ENCODE assay signal across 14 cellular contexts in genomic region chr9:129580211-129580915, GRCh38. TPM values are rescaled to one million over a fixed set of nuclear protein-coding genes. Genes with fewer than 3 reads are reported as not detected.
DNase-seq lines count a peak whose midpoint lies in the region; ATAC-seq lines count a peak whose summit lies in the region.
"Had no signal": no experiment of that assay in that cellular context is flagged by ENCODE, and none has a peak within 500 bp of the region (broad histone marks: within the 10 kb centered on the region; RNA-seq: fewer than 3 reads in every experiment).

No MANE protein-coding gene starts in this region.

- H3K4me3 Mint-ChIP-seq in activated CD4-positive, alpha-beta memory T cell treated with anti-CD3 and anti-CD28 coated beads for 36 hours: no peak overlapping the region
- no peak overlapping the region for H3K4me3 Mint-ChIP-seq in stimulated activated memory B cell treated with anti-CD40 and anti-IgM and Interleukin-4, amounts not matched to agents 10 μg/mL and 1 μg/mL and 100 μg/mL, for 72 hours

- H3K36me3 Mint-ChIP-seq in activated CD4-positive, alpha-beta memory T cell treated with anti-CD3 and anti-CD28 coated beads for 36 hours: no peaks in the 10 kb centered on the region
- H3K36me3 Mint-ChIP-seq in stimulated activated memory B cell treated with anti-CD40 and anti-IgM and Interleukin-4, amounts not matched to agents 10 μg/mL and 1 μg/mL and 100 μg/mL, for 72 hours: no peaks in the 10 kb centered on the region

- H3K27ac Mint-ChIP-seq in activated CD4-positive, alpha-beta memory T cell treated with anti-CD3 and anti-CD28 coated beads for 36 hours: no peak overlapping the region
- H3K27ac Mint-ChIP-seq in stimulated activated memory B cell treated with anti-CD40 and anti-IgM and Interleukin-4, amounts not matched to agents 10 μg/mL and 1 μg/mL and 100 μg/mL, for 72 hours: no peak overlapping the region

- POLR2A ChIA-PET in activated CD4-positive, alpha-beta memory T cell treated with anti-CD3 and anti-CD28 coated beads for 36 hours (lab: Charles Lee): no interaction called here

- ATAC-seq in HG02678 (IDR thresholded peaks at IDR 0.05; ENCODE audit: unreplicated experiment) (peak; percentile 57), HG02588 (IDR thresholded peaks at IDR 0.05; ENCODE audit: unreplicated experiment) (no peak)
- peak; percentile 60 for ATAC-seq in stimulated activated memory B cell treated with anti-CD40 and anti-IgM and Interleukin-4, amounts not matched to agents 10 μg/mL and 1 μg/mL and 100 μg/mL, for 72 hours
- ATAC-seq: sciatic nerve had no signal

- DNase-seq in activated naive CD4-positive, alpha-beta T cell treated with Interleukin-2 at 50 U/mL for 16 hours: peak; percentile 46
- no peak for DNase-seq in activated naive CD4-positive, alpha-beta T cell (lab: John Stamatoyannopoulos, UW)
- peak; percentile 66 for DNase-seq in activated CD4-positive, alpha-beta memory T cell treated with anti-CD3 and anti-CD28 coated beads for 36 hours
- DNase-seq in occipital lobe (lab: John Stamatoyannopoulos, UW) (no peak), GF-D8 (lab: John Stamatoyannopoulos, UW) (no peak)
- DNase-seq: mammary epithelial cell, NCI-H1048, T-helper 9 cell had no signal

- H3K9me3 Mint-ChIP-seq in activated CD4-positive, alpha-beta memory T cell treated with anti-CD3 and anti-CD28 coated beads for 36 hours: no peaks in the 10 kb centered on the region
- H3K9me3 Mint-ChIP-seq in stimulated activated memory B cell treated with anti-CD40 and anti-IgM and Interleukin-4, amounts not matched to agents 10 μg/mL and 1 μg/mL and 100 μg/mL, for 72 hours: peaks cover 4% of the 10 kb centered on the region

- peaks cover 49% of the 10 kb centered on the region for H3K4me1 Mint-ChIP-seq in activated CD4-positive, alpha-beta memory T cell treated with anti-CD3 and anti-CD28 coated beads for 36 hours (ENCODE audit: low read depth)
- peaks cover 30% of the 10 kb centered on the region for H3K4me1 Mint-ChIP-seq in stimulated activated memory B cell treated with anti-CD40 and anti-IgM and Interleukin-4, amounts not matched to agents 10 μg/mL and 1 μg/mL and 100 μg/mL, for 72 hours

- intact Hi-C loops in activated CD4-positive, alpha-beta memory T cell treated with anti-CD3 and anti-CD28 coated beads for 36 hours (cut with micrococcal nuclease): no loop called here

- no peaks in the 10 kb centered on the region for H3K27me3 Mint-ChIP-seq in activated CD4-positive, alpha-beta memory T cell treated with anti-CD3 and anti-CD28 coated beads for 36 hours
- H3K27me3 Mint-ChIP-seq in stimulated activated memory B cell treated with anti-CD40 and anti-IgM and Interleukin-4, amounts not matched to agents 10 μg/mL and 1 μg/mL and 100 μg/mL, for 72 hours: peaks cover 20% of the 10 kb centered on the region

- CTCF ChIA-PET in activated CD4-positive, alpha-beta memory T cell treated with anti-CD3 and anti-CD28 coated beads for 36 hours (lab: Charles Lee): interaction anchor here (1.2 to 1.5 kb wide), 3 partner anchors 9 to 449 kb away, joined by 3 to 4 read pairs (median 4); no protein-coding TSS in a partner anchor

RNA-seq across cellular contexts. Expression of gene C9orf50, which starts 40.5 kb away (rescaled TPM):
- not detected for total RNA-seq in activated CD4-positive, alpha-beta memory T cell treated with anti-CD3 and anti-CD28 coated beads for 36 hours
- total RNA-seq in occipital lobe: not detected
- total RNA-seq: dermis microvascular lymphatic vessel endothelial cell, H1, mammary epithelial cell had no signal

RNA-seq across cellular contexts. Expression of gene NTMT1, which starts 45.6 kb away (rescaled TPM):
- total RNA-seq in activated CD4-positive, alpha-beta memory T cell treated with anti-CD3 and anti-CD28 coated beads for 36 hours: 10 to 100 TPM; 59.9 to 64.6 TPM
- 11.2 TPM for total RNA-seq in occipital lobe

Comparison
In these comparisons a context has a peak if more than half of its experiments do, and no peak if none do; other contexts are left out.
1. DNase-seq: peak in activated naive CD4-positive, alpha-beta T cell treated with Interleukin-2 at 50 U/mL for 16 hours (single experiment) and activated CD4-positive, alpha-beta memory T cell treated with anti-CD3 and anti-CD28 coated beads for 36 hours (single experiment); none in activated naive CD4-positive, alpha-beta T cell (0 of 4), occipital lobe (single experiment) and GF-D8 (single experiment).